In the genomic region with DNA sequence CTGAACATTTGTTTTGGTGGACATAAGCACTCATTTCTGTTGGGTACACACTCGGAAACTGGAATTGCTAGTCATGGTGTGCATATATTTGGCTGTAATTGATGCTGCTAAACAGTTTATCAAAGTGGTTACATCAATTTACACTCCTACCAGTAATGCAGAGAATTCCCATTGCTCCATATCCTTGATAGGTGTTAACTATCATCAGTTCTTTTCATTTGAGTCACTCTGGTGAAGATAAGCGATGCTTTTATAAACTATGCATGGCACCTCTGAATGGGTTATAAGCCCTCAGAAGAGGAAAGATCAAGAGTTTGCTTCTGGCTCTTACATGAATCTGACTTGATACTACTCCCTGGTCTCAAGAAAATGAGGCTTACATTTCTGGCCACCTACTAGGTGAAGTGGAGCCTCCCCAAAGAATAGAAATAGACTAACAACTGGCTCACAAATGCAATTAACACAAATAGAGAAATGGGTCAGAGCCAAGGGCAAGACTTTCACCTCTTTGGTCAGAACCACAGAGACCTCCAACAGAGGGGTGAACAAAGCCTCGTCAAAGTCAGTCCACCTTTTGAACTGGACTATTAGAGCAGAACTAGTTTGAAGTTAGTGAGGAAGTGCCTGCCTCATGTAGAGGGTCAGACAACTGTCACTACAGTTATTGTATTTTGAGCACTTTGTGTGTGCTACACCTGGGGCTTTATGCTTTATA, we compare ENCODE assay signal across 32 cellular contexts. TPM values are rescaled to one million over a fixed set of nuclear protein-coding genes. Genes with fewer than 3 reads are reported as not detected.
DNase-seq lines count a peak whose midpoint lies in the region; ATAC-seq, FAIRE-seq and TF ChIP-seq lines count a peak whose summit lies in the region.
"Had no signal": no experiment of that assay in that cellular context is flagged by ENCODE, and none has a peak within 500 bp of the region (broad histone marks: within the 10 kb centered on the region; RNA-seq: fewer than 3 reads in every experiment).

No MANE protein-coding gene starts in this region.

- H3K36me3 Mint-ChIP-seq in natural killer cell treated with Interleukin-12 subunit alpha and Interleukin-12 subunit beta and Interleukin-15 and Interleukin-18, amount 100 ng/mL, for 72 hours, result no peaks in the 10 kb centered on the region
- no peaks in the 10 kb centered on the region for H3K36me3 Mint-ChIP-seq in natural killer cell

- no TSS peak for BruUV-seq in K562 (replicated peaks; lab: Mats Ljungman, UMichigan)

- no peak for TF ChIP-seq RAD21 in K562 (CRISPR knock-in tag; conservative IDR thresholded peaks at IDR 0.05 in 1 of 2, IDR thresholded peaks at IDR 0.05 in 1 of 2)

- H3K79me2 ChIP-seq in OCI-LY1 (ENCODE audit: insufficient read depth, low read length) (no peaks in the 10 kb centered on the region), K562 (ENCODE audit: control insufficient read depth, insufficient read depth, low read length) (no peaks in the 10 kb centered on the region)

- H3K9me1 ChIP-seq in K562 (ENCODE audit: control insufficient read depth, insufficient read depth, low read length), result no peaks in the 10 kb centered on the region

- 34% methylated on average over 2 of the region's 3 CpGs for WGBS in K562 (ENCODE audit: insufficient coverage, low coverage, missing lambda C conversion rate)
- 88 to 93% methylated on average over 3 of the region's 3 CpGs for WGBS in sigmoid colon, 2 donors

- in situ Hi-C loops in K562 (cut with MboI), result no loop called here

- no peaks in the 10 kb centered on the region for H3F3A ChIP-seq in OCI-LY1 (ENCODE audit: insufficient read depth, low read length)

- peaks cover 46% of the 10 kb centered on the region in 2 donors for H3K4me1 Mint-ChIP-seq in natural killer cell treated with Interleukin-12 subunit alpha and Interleukin-12 subunit beta and Interleukin-15 and Interleukin-18, amount 100 ng/mL, for 72 hours (ENCODE audit: low read depth in 2 of 2)
- peaks cover 34 to 44% of the 10 kb centered on the region in 2 donors for H3K4me1 Mint-ChIP-seq in natural killer cell
- H3K4me1 Mint-ChIP-seq: endodermal cell had no signal

- no peaks in the 10 kb centered on the region for H3K27me3 Mint-ChIP-seq in natural killer cell treated with Interleukin-12 subunit alpha and Interleukin-12 subunit beta and Interleukin-15 and Interleukin-18, amount 100 ng/mL, for 72 hours
- no peaks in the 10 kb centered on the region for H3K27me3 Mint-ChIP-seq in natural killer cell (ENCODE audit: low read depth in 2 of 2)
- H3K27me3 Mint-ChIP-seq: dendritic cell treated with granulocyte-macrophage colony-stimulating factor and Interleukin-4, amounts not matched to agents 40 ng/mL and 50 ng/mL, for 4 days had no signal

- CTCF ChIA-PET in K562 (lab: Yijun Ruan, JAX; ENCODE audit: low intra/inter-chr PET ratio), result no interaction called here

- H3K27me3 ChIP-seq in OCI-LY1 (ENCODE audit: insufficient read depth, low read length), result no peaks in the 10 kb centered on the region
- no peaks in the 10 kb centered on the region for H3K27me3 ChIP-seq in K562 (ENCODE audit: control insufficient read depth in 2 of 2, insufficient read depth in 2 of 2, low read length in 2 of 2)
- H3K27me3 ChIP-seq in sigmoid colon, result no peaks in the 10 kb centered on the region
- H3K27me3 ChIP-seq: BE2C, right atrium auricular region, spleen, tibial artery had no signal

- TF ChIP-seq EP300 in K562 (IDR thresholded peaks at IDR 0.05; ENCODE audit: low read length) (no peak), sigmoid colon (IDR thresholded peaks at IDR 0.05) (no peak)

- no peak for ATAC-seq in natural killer cell treated with Interleukin-12 subunit alpha and Interleukin-12 subunit beta and Interleukin-15 and Interleukin-18, amount 100 ng/mL, for 72 hours
- no peak for ATAC-seq in natural killer cell
- no peak for ATAC-seq in K562
- ATAC-seq in esophagus mucosa, result no peak
- ATAC-seq: HepG2, left lobe of liver had no signal

- TF ChIP-seq CTCF in natural killer cell (IDR thresholded peaks at IDR 0.05), result no peak
- no peak for TF ChIP-seq CTCF in OCI-LY1 (IDR thresholded peaks at IDR 0.05; ENCODE audit: low read length)
- no peak for TF ChIP-seq CTCF in K562 (IDR thresholded peaks at IDR 0.05 in 2 of 3, conservative IDR thresholded peaks at IDR 0.05 in 1 of 3; ENCODE audit: insufficient read depth in 2 of 3, low read depth in 1 of 3, low read length in 3 of 3)
- no peak for TF ChIP-seq CTCF in sigmoid colon (IDR thresholded peaks at IDR 0.05)

- H3K4me1 ChIP-seq in OCI-LY1 (ENCODE audit: insufficient read depth, low read length, severe bottlenecking), result peaks cover 68% of the 10 kb centered on the region
- no peaks in the 10 kb centered on the region; a peak in 1 of 5 replicates for H3K4me1 ChIP-seq in K562 (replicated peaks in 1 of 2; ENCODE audit: control insufficient read depth in 2 of 2, insufficient read depth in 2 of 2, low read length in 2 of 2)
- no peaks in the 10 kb centered on the region for H3K4me1 ChIP-seq in sigmoid colon
- H3K4me1 ChIP-seq: BE2C, right atrium auricular region, tibial artery had no signal

- DNase-seq in natural killer cell treated with Interleukin-12 subunit alpha and Interleukin-12 subunit beta and Interleukin-15 and Interleukin-18, amount 100 ng/mL, for 72 hours (ENCODE audit: low spot score), result no peak
- no peak for DNase-seq in natural killer cell
- DNase-seq in K562 (ENCODE audit: extremely low read depth in 1 of 4, low spot score in 3 of 4), result no peak
- no peak for DNase-seq in sigmoid colon
- DNase-seq in SW480 (ENCODE audit: low spot score), result no peak
- DNase-seq: ACHN; activated CD4-positive, CD25-positive, alpha-beta regulatory T cell; activated CD8-positive, alpha-beta memory T cell treated with anti-CD3 and anti-CD28 coated beads, Interleukin-2, amount 50 U/mL, for 48 hours; activated effector memory CD4-positive, alpha-beta T cell treated with Interleukin-2 at 50 U/mL for 16 hours; BE2C; central memory CD4-positive, alpha-beta T cell; COR-L47; endodermal cell; GF-D8; glutamatergic neuron; GM23248; Kasumi-1; NCI-H1417; NCI-H2081; NCI-H446; NCI-H774; RPMI8226; spleen; stimulated activated CD4-positive, alpha-beta T cell treated with anti-CD3 and anti-CD28 coated beads, Interleukin-2, amount 100 ng/mL, for 24 hours; tibial artery had no signal

- POLR2A ChIA-PET in K562 (lab: Yijun Ruan, JAX), result no interaction called here

- H3K27ac Mint-ChIP-seq in natural killer cell treated with Interleukin-12 subunit alpha and Interleukin-12 subunit beta and Interleukin-15 and Interleukin-18, amount 100 ng/mL, for 72 hours, result peak overlapping the region; percentile 93 to 94
- peak overlapping the region in 1 of 2 donors; percentile 29 for H3K27ac Mint-ChIP-seq in natural killer cell
- H3K27ac Mint-ChIP-seq: dendritic cell treated with granulocyte-macrophage colony-stimulating factor and Interleukin-4, amounts not matched to agents 40 ng/mL and 50 ng/mL, for 4 days; endodermal cell had no signal

- H2AFZ ChIP-seq in OCI-LY1 (ENCODE audit: low read length) (no peak overlapping the region), K562 (ENCODE audit: low read depth, low read length) (peak overlapping the region; percentile 61)
- H2AFZ ChIP-seq: GM23248 had no signal

- peaks cover 4% of the 10 kb centered on the region for H3K9me3 Mint-ChIP-seq in natural killer cell treated with Interleukin-12 subunit alpha and Interleukin-12 subunit beta and Interleukin-15 and Interleukin-18, amount 100 ng/mL, for 72 hours
- peaks cover 0 to 3% of the 10 kb centered on the region in 2 donors for H3K9me3 Mint-ChIP-seq in natural killer cell
- H3K9me3 Mint-ChIP-seq: dendritic cell treated with granulocyte-macrophage colony-stimulating factor and Interleukin-4, amounts not matched to agents 40 ng/mL and 50 ng/mL, for 4 days; endodermal cell had no signal

- H3K4me3 Mint-ChIP-seq in natural killer cell treated with Interleukin-12 subunit alpha and Interleukin-12 subunit beta and Interleukin-15 and Interleukin-18, amount 100 ng/mL, for 72 hours, result no peak overlapping the region
- no peak overlapping the region for H3K4me3 Mint-ChIP-seq in natural killer cell
- H3K4me3 Mint-ChIP-seq: dendritic cell treated with granulocyte-macrophage colony-stimulating factor and Interleukin-4, amounts not matched to agents 40 ng/mL and 50 ng/mL, for 4 days; endodermal cell had no signal

- intact Hi-C loops in natural killer cell (cut with micrococcal nuclease) (no loop called here), K562 (cut with micrococcal nuclease) (no loop called here), sigmoid colon (cut with DNase I) (no loop called here)

- no peak for FAIRE-seq in K562 (lab: Jason Lieb, UNC)
- FAIRE-seq: HepG2, islet of Langerhans had no signal

- H3K4me3 ChIP-seq in OCI-LY1 (ENCODE audit: low read depth, low read length, poor library complexity, severe bottlenecking), result no peak overlapping the region
- no peak overlapping the region for H3K4me3 ChIP-seq in K562
- no peak overlapping the region for H3K4me3 ChIP-seq in sigmoid colon
- H3K4me3 ChIP-seq: GM23248, right atrium auricular region, spleen, tibial artery had no signal

- peak overlapping the region; percentile 91 for H3K27ac ChIP-seq in OCI-LY1 (ENCODE audit: low read depth, low read length, poor library complexity, severe bottlenecking)
- H3K27ac ChIP-seq in K562 (ENCODE audit: extremely low read depth, low read depth, low read length), result no peak overlapping the region
- H3K27ac ChIP-seq in sigmoid colon, result no peak overlapping the region
- H3K27ac ChIP-seq: GM23248, right atrium auricular region, tibial artery had no signal

- peak overlapping the region; percentile 30 for H3K9ac ChIP-seq in OCI-LY1 (ENCODE audit: low read length)
- no peak overlapping the region for H3K9ac ChIP-seq in K562 (ENCODE audit: insufficient read depth in 1 of 2, low read depth in 2 of 2, low read length in 2 of 2)
- H3K9ac ChIP-seq: GM23248 had no signal

- H4K20me1 ChIP-seq in OCI-LY1 (ENCODE audit: insufficient read depth, low read length), result no peaks in the 10 kb centered on the region
- no peaks in the 10 kb centered on the region for H4K20me1 ChIP-seq in K562 (replicated peaks; ENCODE audit: control insufficient read depth, insufficient read depth, low read length)

- no peaks in the 10 kb centered on the region for H3K9me2 ChIP-seq in OCI-LY1 (ENCODE audit: low read depth, low read length)

- TF ChIP-seq POLR2A in K562 (conservative IDR thresholded peaks at IDR 0.05) (no peak), sigmoid colon (IDR thresholded peaks at IDR 0.05) (no peak)

- no peaks in the 10 kb centered on the region for H3K9me3 ChIP-seq in OCI-LY1 (ENCODE audit: low read length)
- 0 out of 2 replicates have a peak, but pooled peaks cover 1% of the 10 kb centered on the region for H3K9me3 ChIP-seq in K562 (replicated peaks; ENCODE audit: control insufficient read depth, insufficient read depth, low read depth, low read length)
- H3K9me3 ChIP-seq in sigmoid colon, result no peaks in the 10 kb centered on the region
- H3K9me3 ChIP-seq: BE2C, right atrium auricular region, tibial artery had no signal

- H3K36me3 ChIP-seq in OCI-LY1 (ENCODE audit: insufficient read depth, low read length) (no peaks in the 10 kb centered on the region), K562 (ENCODE audit: control insufficient read depth, insufficient read depth, low read length) (no peaks in the 10 kb centered on the region), sigmoid colon (no peaks in the 10 kb centered on the region)
- H3K36me3 ChIP-seq: BE2C, right atrium auricular region, spleen, tibial artery had no signal

- peak overlapping the region; percentile 41 for H3K4me2 ChIP-seq in OCI-LY1 (ENCODE audit: low read length)
- H3K4me2 ChIP-seq in K562 (ENCODE audit: insufficient read depth, low read length), result no peak overlapping the region

RNA-seq across cellular contexts. Expression of gene STK17B, which starts 15.0 kb away (rescaled TPM):
- 100 to 1,000 TPM; 162 to 182 TPM for total RNA-seq in natural killer cell treated with Interleukin-12 subunit alpha and Interleukin-12 subunit beta and Interleukin-15 and Interleukin-18, amount 100 ng/mL, for 72 hours
- 100 to 1,000 TPM; 295 to 390 (median 380) TPM for total RNA-seq in natural killer cell
- total RNA-seq in K562 (2011; cell fraction: chromatin; rRNA removed; ENCODE audit: low replicate concordance), result 7.1 and 33.2 TPM in 2 replicates
- total RNA-seq in K562 (2011; cell fraction: nucleolus; rRNA removed), result 3.5 and 5.3 TPM in 2 replicates
- 11.3 and 18.7 TPM in 2 replicates for total RNA-seq in K562 (2011; cell fraction: nucleoplasm; rRNA removed)
- 8.2 and 8.5 TPM in 2 replicates for total RNA-seq in K562 (2014; rRNA removed)
- 13.1 and 17.5 TPM in 2 replicates for total RNA-seq in K562 (2014; rRNA removed; fragmentation: Illumina TruSeq; extraction: Trizol)
- 15.2 and 17.7 TPM in 2 replicates for total RNA-seq in K562 (2015; rRNA removed; fragmentation: Illumina TruSeq; extraction: Trizol)
- 9.5 and 10.6 TPM in 2 replicates for total RNA-seq in K562 (2021)
- 10.0 and 11.7 TPM in 2 replicates for polyA plus RNA-seq in K562 (2011; rRNA removed)
- 1.4 and 2.8 TPM in 2 replicates for polyA plus RNA-seq in K562 (2011; cell fraction: cytosol; rRNA removed)
- polyA plus RNA-seq in K562 (2011; cell fraction: nucleus; rRNA removed), result 2.9 and 5.0 TPM in 2 replicates
- 6.2 and 7.9 TPM in 2 replicates for polyA plus RNA-seq in K562 (2012)
- 6.6 and 7.6 TPM in 2 replicates for polyA plus RNA-seq in K562 (2014; fragmentation: Illumina TruSeq; extraction: Trizol)
- polyA plus RNA-seq in K562 (2014; fragmentation: Nextera tagmentation; extraction: Ambion mirVana), result 1 to 10 TPM; 2.3 to 3.0 TPM
- polyA plus RNA-seq in K562 (2014; rRNA removed), result 4.5 TPM in 2 replicates
- polyA minus RNA-seq in K562 (2011; rRNA and poly(A)+ RNA removed), result 18.0 and 24.4 TPM in 2 replicates
- 7.1 and 7.9 TPM in 2 replicates for polyA minus RNA-seq in K562 (2011; cell fraction: cytosol; rRNA and poly(A)+ RNA removed)
- polyA minus RNA-seq in K562 (2011; cell fraction: nucleus; rRNA and poly(A)+ RNA removed), result 8.5 and 15.6 TPM in 2 replicates
- total RNA-seq in esophagus mucosa, result 11.0 TPM
- total RNA-seq in sigmoid colon, result 10 to 100 TPM in 3 of 4 donors, 1 to 10 TPM in 1; 9.0 to 15.7 (median 12.3) TPM
- polyA plus RNA-seq in sigmoid colon, result 10 to 100 TPM; 13.2 to 30.7 (median 29.6) TPM

Comparison
In these comparisons a context has a peak if more than half of its experiments do, and no peak if none do; other contexts are left out.
1. RNA of gene STK17B, which starts 15.0 kb away (total RNA-seq): 295 to 390 TPM in natural killer cell and 162 to 182 TPM in natural killer cell treated with Interleukin-12 subunit alpha and Interleukin-12 subunit beta and Interleukin-15 and Interleukin-18, amount 100 ng/mL, for 72 hours; 9.0 to 15.7 TPM in sigmoid colon, 3.5 to 33.2 TPM in K562 and 11.0 TPM in esophagus mucosa (single experiment); every median in the first group is over 4 times any median in the second.